ENCODE assay signal across 10 cellular contexts in genomic region chr15:59594493-59594942, GRCh38. TPM values are rescaled to one million over a fixed set of nuclear protein-coding genes. Genes with fewer than 3 reads are reported as not detected.
DNase-seq lines count a peak whose midpoint lies in the region; ATAC-seq and TF ChIP-seq lines count a peak whose summit lies in the region.
"Had no signal": no experiment of that assay in that cellular context is flagged by ENCODE, and none has a peak within 500 bp of the region (broad histone marks: within the 10 kb centered on the region; RNA-seq: fewer than 3 reads in every experiment).

No MANE protein-coding gene starts in this region.

- peaks cover 20% of the 10 kb centered on the region for H3K36me3 Mint-ChIP-seq in Calu3 (ENCODE audit: insufficient read depth, unreplicated experiment)
- no peaks in the 10 kb centered on the region for H3K36me3 Mint-ChIP-seq in naive thymus-derived CD8-positive, alpha-beta T cell
- H3K36me3 Mint-ChIP-seq: natural killer cell had no signal

- H3K27ac Mint-ChIP-seq in Calu3 (ENCODE audit: unreplicated experiment) = peak overlapping the region; percentile 95
- H3K27ac Mint-ChIP-seq in naive thymus-derived CD8-positive, alpha-beta T cell = no peak overlapping the region
- H3K27ac Mint-ChIP-seq: natural killer cell had no signal

- POLR2A ChIA-PET in RWPE1 (lab: Yijun Ruan, JAX; ENCODE audit: low non-redundant PET) = no interaction called here
- POLR2A ChIA-PET in naive thymus-derived CD8-positive, alpha-beta T cell (lab: Charles Lee) = no interaction called here

- peak overlapping the region; percentile 16 for H3K4me3 Mint-ChIP-seq in Calu3 (ENCODE audit: low read depth, unreplicated experiment)
- H3K4me3 Mint-ChIP-seq in naive thymus-derived CD8-positive, alpha-beta T cell = no peak overlapping the region
- H3K4me3 Mint-ChIP-seq: natural killer cell had no signal

- H3K27me3 Mint-ChIP-seq in Calu3 (ENCODE audit: unreplicated experiment) = no peaks in the 10 kb centered on the region
- peaks cover 1 to 12% (median 3%) of the 10 kb centered on the region in 5 donors for H3K27me3 Mint-ChIP-seq in naive thymus-derived CD8-positive, alpha-beta T cell

- TF ChIP-seq CTCF in Calu3 (IDR thresholded peaks at IDR 0.05; ENCODE audit: unreplicated experiment) = no peak
- no peak for TF ChIP-seq CTCF in RWPE1 (conservative IDR thresholded peaks at IDR 0.05; ENCODE audit: low read depth)

- intact Hi-C loops in Calu3 (cut with micrococcal nuclease; ENCODE audit: unreplicated experiment) = loop anchor here (2.0 kb wide), 2 partner anchors 16 to 40 kb away; partner anchors contain the start of gene GCNT3

- CTCF ChIA-PET in Calu3 (lab: Charles Lee) = interaction anchor here (0.6 to 4.9 kb wide), 11 partner anchors 17 to 1352 kb away, joined by 3 to 29 read pairs (median 4); partner anchors contain the start of genes GCNT3 and GTF2A2
- CTCF ChIA-PET in RWPE1 (lab: Yijun Ruan, JAX) = interaction anchor here (0.6 to 2.3 kb wide), 4 partner anchors 29 to 98 kb away, joined by 3 to 11 read pairs (median 4); no protein-coding TSS in a partner anchor

- H3K9me3 Mint-ChIP-seq in Calu3 (ENCODE audit: low read depth, unreplicated experiment) = no peaks in the 10 kb centered on the region
- peaks cover 0 to under 1% (median 0%) of the 10 kb centered on the region in 9 donors for H3K9me3 Mint-ChIP-seq in naive thymus-derived CD8-positive, alpha-beta T cell
- H3K9me3 Mint-ChIP-seq: natural killer cell had no signal

- no peak overlapping the region for H3K27ac ChIP-seq in RWPE1

- peaks cover 61% of the 10 kb centered on the region for H3K4me1 Mint-ChIP-seq in Calu3 (ENCODE audit: low read depth, unreplicated experiment)
- H3K4me1 Mint-ChIP-seq in naive thymus-derived CD8-positive, alpha-beta T cell = peaks cover 3 to 12% (median 9%) of the 10 kb centered on the region in 4 donors

- no peak for ATAC-seq in naive thymus-derived CD8-positive, alpha-beta T cell
- ATAC-seq: natural killer cell had no signal

- BruUV-seq in Calu3 (replicated peaks; lab: Mats Ljungman, UMichigan) = no TSS peak

- peak; percentile 61 for DNase-seq in Calu3
- DNase-seq in RWPE1 (ENCODE audit: low spot score) = peak; percentile 54
- peak; percentile 40 for DNase-seq in fibroblast of peridontal ligament (ENCODE audit: extremely low read depth)
- peak; percentile 87 for DNase-seq in non-pigmented ciliary epithelial cell (ENCODE audit: low read depth)
- DNase-seq in naive thymus-derived CD8-positive, alpha-beta T cell = no peak
- DNase-seq in NCI-H187 (lab: John Stamatoyannopoulos, UW) = no peak
- no peak for DNase-seq in NCI-H1105 (lab: John Stamatoyannopoulos, UW)
- no peak for DNase-seq in dermis blood vessel endothelial cell
- DNase-seq: natural killer cell, SHP77 treated with DMSO at 0.1 percent for 48 hours had no signal

RNA-seq across cellular contexts. Expression of gene GCNT3, which starts 17.1 kb away (rescaled TPM):
- total RNA-seq in Calu3 (2022) (11.6 and 15.4 TPM in 2 replicates), dermis blood vessel endothelial cell (0.17 TPM in 1 of 2 replicates, not detected in the other)
- total RNA-seq in naive thymus-derived CD8-positive, alpha-beta T cell = not detected
- polyA plus RNA-seq in naive thymus-derived CD8-positive, alpha-beta T cell = not detected
- total RNA-seq: natural killer cell had no signal

Comparison
In these comparisons a context has a peak if more than half of its experiments do, and no peak if none do; other contexts are left out.
1. DNase-seq: peak in Calu3 (single experiment), RWPE1 (single experiment), fibroblast of peridontal ligament (single experiment) and non-pigmented ciliary epithelial cell (single experiment); none in naive thymus-derived CD8-positive, alpha-beta T cell (0 of 10), NCI-H187 (0 of 2), NCI-H1105 (single experiment) and dermis blood vessel endothelial cell (single experiment).
2. RNA of gene GCNT3, which starts 17.1 kb away (total RNA-seq): 11.6 to 15.4 TPM in Calu3; 0.17 TPM in dermis blood vessel endothelial cell and not detected in naive thymus-derived CD8-positive, alpha-beta T cell; every median in the first group is over 10 times any median in the second.